In the genomic region with DNA sequence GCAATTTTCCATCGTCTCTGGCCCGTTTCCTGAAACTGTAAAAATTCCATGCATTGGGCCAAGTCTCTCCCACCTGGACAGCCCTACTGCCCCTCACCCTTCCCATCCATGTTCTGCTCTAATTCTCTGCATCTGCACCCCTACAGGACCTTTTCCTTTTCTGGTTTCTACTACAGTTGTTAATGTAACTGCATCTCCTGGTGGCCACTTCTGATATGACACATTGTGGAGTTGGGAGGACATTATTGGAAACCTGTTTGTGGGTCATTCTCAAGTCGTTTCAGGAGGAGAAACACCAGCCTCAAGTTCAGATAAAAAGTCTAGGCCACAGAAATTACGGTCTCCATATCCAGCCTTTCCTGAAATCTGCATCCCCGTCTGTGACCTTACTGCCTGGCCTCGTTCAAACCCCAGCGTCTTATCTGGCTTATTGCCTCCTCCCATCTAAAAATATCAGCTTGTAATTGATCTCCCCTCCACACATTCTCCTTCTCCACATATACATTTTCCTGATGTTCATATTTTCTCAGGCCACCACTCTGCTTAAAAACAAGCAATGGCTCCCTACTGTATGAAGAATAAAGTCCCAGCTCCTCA, we compare ENCODE assay signal across 8 cellular contexts. TPM values are rescaled to one million over a fixed set of nuclear protein-coding genes. Genes with fewer than 3 reads are reported as not detected.
A peak's percentile ranks its signal among the peaks of the same experiment; 100 is the strongest.
DNase-seq lines count a peak whose midpoint lies in the region; ATAC-seq, FAIRE-seq and TF ChIP-seq lines count a peak whose summit lies in the region.

No MANE protein-coding gene starts in this region.

- H3K4me1 Mint-ChIP-seq in activated B cell treated with CpG ODN at 0.5 μM for 24 hours = no peaks in the 10 kb centered on the region

- peaks cover 1% of the 10 kb centered on the region for H3K27me3 Mint-ChIP-seq in activated B cell treated with CpG ODN at 0.5 μM for 24 hours

- H3K4me1 ChIP-seq in KMS-11 (ENCODE audit: low read depth, poor library complexity, severe bottlenecking) = no peaks in the 10 kb centered on the region

- intact Hi-C loops in activated B cell treated with CpG ODN at 0.5 μM for 24 hours (cut with micrococcal nuclease) = loop anchor here (1.0 kb wide), 1 partner anchor 318 kb away; no protein-coding TSS in a partner anchor

- H3K79me2 ChIP-seq in KMS-11 (ENCODE audit: insufficient read depth, low read depth) = no peaks in the 10 kb centered on the region

- no peaks in the 10 kb centered on the region for H4K20me1 ChIP-seq in KMS-11 (ENCODE audit: insufficient read depth)

- H3K4me3 ChIP-seq in KMS-11 (IDR thresholded peaks at IDR 0.05; ENCODE audit: insufficient read depth, low read depth, low read length) (no peak overlapping the region), fibroblast of villous mesenchyme (ENCODE audit: low read depth, low read length) (no peak overlapping the region)

- no peaks in the 10 kb centered on the region for H3K27me3 ChIP-seq in KMS-11 (ENCODE audit: insufficient read depth, low read depth)

- no peak for FAIRE-seq in GM12892 (lab: Jason Lieb, UNC)

- no peak for ATAC-seq in activated B cell treated with CpG ODN at 0.5 μM for 24 hours (ENCODE audit: low read depth)

- no peak for TF ChIP-seq POLR2A in GM12892 (IDR thresholded peaks at IDR 0.05; ENCODE audit: low read depth, low read length)

- no peak overlapping the region for H3K27ac ChIP-seq in KMS-11

- no peak overlapping the region for H2AFZ ChIP-seq in KMS-11 (ENCODE audit: low read depth)

- no peak overlapping the region for H3K4me3 Mint-ChIP-seq in activated B cell treated with CpG ODN at 0.5 μM for 24 hours

- no peaks in the 10 kb centered on the region for H3K36me3 Mint-ChIP-seq in activated B cell treated with CpG ODN at 0.5 μM for 24 hours (ENCODE audit: low read depth)

- H3K4me2 ChIP-seq in KMS-11 = no peak overlapping the region

- no peaks in the 10 kb centered on the region for H3K36me3 ChIP-seq in KMS-11 (ENCODE audit: insufficient read depth)

- H3K9me3 Mint-ChIP-seq in activated B cell treated with CpG ODN at 0.5 μM for 24 hours = peaks cover 2% of the 10 kb centered on the region

- no peak overlapping the region for H3K27ac Mint-ChIP-seq in activated B cell treated with CpG ODN at 0.5 μM for 24 hours

- POLR2A ChIA-PET in activated B cell treated with CpG ODN at 0.5 μM for 24 hours (lab: Charles Lee) = no interaction called here

- TF ChIP-seq CTCF in KMS-11 (conservative IDR thresholded peaks at IDR 0.05; ENCODE audit: low read depth, low read length) (peak; percentile 86), activated B cell treated with CpG ODN at 0.5 μM for 24 hours (IDR thresholded peaks at IDR 0.05) (peak; percentile 26), fibroblast of villous mesenchyme (IDR thresholded peaks at IDR 0.05; ENCODE audit: insufficient read depth, low read depth, low read length) (peak; percentile 98)

- no peak overlapping the region for H3K9ac ChIP-seq in KMS-11

- CTCF ChIA-PET in activated B cell treated with CpG ODN at 0.5 μM for 24 hours (lab: Charles Lee) = interaction anchor here (1.4 to 1.9 kb wide), 2 partner anchors 317 to 319 kb away, joined by 4 to 5 read pairs; no protein-coding TSS in a partner anchor

- peak; percentile 40 for DNase-seq in A172 (ENCODE audit: low spot score)
- peak; percentile 69 for DNase-seq in EL
- DNase-seq in activated B cell treated with CpG ODN at 0.5 μM for 24 hours = no peak
- DNase-seq in fibroblast of villous mesenchyme (ENCODE audit: low read depth) = peak; percentile 67
- peak; percentile 17 for DNase-seq in pons (ENCODE audit: low spot score)
- no peak for DNase-seq in GM12892 (ENCODE audit: insufficient read length)
- no peak for DNase-seq in NCI-H1436 treated with DMSO at 0.1 percent for 48 hours (lab: John Stamatoyannopoulos, UW)

RNA-seq across cellular contexts. Expression of a gene that starts 37.6 kb away (rescaled TPM):
- total RNA-seq in A172 (2014; rRNA removed; shearing (Covaris generic)) = 28.7 and 41.0 TPM in 2 replicates
- 0.39 TPM in 1 of 2 replicates, not detected in the other for total RNA-seq in activated B cell treated with CpG ODN at 0.5 μM for 24 hours
- 52.2 and 75.6 TPM in 2 replicates for total RNA-seq in fibroblast of villous mesenchyme
- polyA plus RNA-seq in GM12892 (2012; ENCODE audit: missing spikeins) = 0.36 TPM

Comparison
In these comparisons a context has a peak if more than half of its experiments do, and no peak if none do; other contexts are left out.
1. DNase-seq: peak in A172 (single experiment), EL (single experiment), fibroblast of villous mesenchyme (single experiment) and pons (single experiment); none in activated B cell treated with CpG ODN at 0.5 μM for 24 hours (single experiment), GM12892 (single experiment) and NCI-H1436 treated with DMSO at 0.1 percent for 48 hours (single experiment).
2. CTCF ChIP-seq: peak in every context shown above with its lines; median percentile 98 in fibroblast of villous mesenchyme; 86 in KMS-11; 26 in activated B cell treated with CpG ODN at 0.5 μM for 24 hours.
3. RNA of a gene that starts 37.6 kb away (total RNA-seq): 52.2 to 75.6 TPM in fibroblast of villous mesenchyme and 28.7 to 41.0 TPM in A172; 0.39 TPM in activated B cell treated with CpG ODN at 0.5 μM for 24 hours; every median in the first group is over 10 times any median in the second.